20 cellular contexts compared by ENCODE assay signal in the genomic region with DNA sequence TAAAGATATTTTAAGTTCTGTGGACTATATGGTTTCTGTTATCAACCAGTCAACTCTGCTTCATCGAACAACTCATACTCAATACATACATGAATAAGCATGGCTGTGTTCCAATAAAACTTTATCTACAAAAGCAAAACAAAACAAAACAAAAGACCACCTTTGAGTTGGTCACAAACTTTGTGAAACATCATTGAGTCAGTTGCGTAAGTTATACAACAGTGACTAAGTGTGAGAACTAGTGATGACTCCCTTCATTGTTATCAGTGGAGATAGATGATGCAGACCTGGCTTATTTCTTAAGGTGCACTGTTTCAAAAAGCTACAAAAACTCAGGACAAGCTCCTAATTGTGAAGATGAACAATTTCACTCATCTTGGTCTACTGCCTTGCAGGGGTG. TPM values are rescaled to one million over a fixed set of nuclear protein-coding genes. Genes with fewer than 3 reads are reported as not detected.
DNase-seq lines count a peak whose midpoint lies in the region; ATAC-seq, FAIRE-seq and TF ChIP-seq lines count a peak whose summit lies in the region.
"Had no signal": no experiment of that assay in that cellular context is flagged by ENCODE, and none has a peak within 500 bp of the region (broad histone marks: within the 10 kb centered on the region; RNA-seq: fewer than 3 reads in every experiment).

No MANE protein-coding gene starts in this region.

- H2AFZ ChIP-seq in IMR-90 (replicated peaks; ENCODE audit: low read length, poor library complexity) = no peak overlapping the region

- no peak overlapping the region for H4K91ac ChIP-seq in IMR-90 (ENCODE audit: insufficient read depth, low read depth, low read length)

- ATAC-seq in A549 (no peak), IMR-90 (ENCODE audit: low read depth) (no peak), RWPE2 (ENCODE audit: low read depth) (peak; percentile 59; the same call in 2 of the 3 replicates), right cardiac atrium (no peak)

- intact Hi-C loops in IMR-90 (cut with micrococcal nuclease) = loop anchor here (10.0 kb wide), 1 partner anchor 121 kb away; no protein-coding TSS in a partner anchor
- intact Hi-C loops in right cardiac atrium (cut with DNase I) = loop anchor here in 1 of 4 donors (10.0 kb wide), 1 partner anchor 169 kb away; no protein-coding TSS in a partner anchor

- H3K4ac ChIP-seq in IMR-90 (ENCODE audit: low read depth, low read length) = no peak overlapping the region

- H3K14ac ChIP-seq in IMR-90 (replicated peaks; ENCODE audit: low read depth, low read length) = no peak overlapping the region

- H3K56ac ChIP-seq in IMR-90 (ENCODE audit: extremely low read depth, insufficient read depth, low read length) = no peak overlapping the region

- H3K36me3 ChIP-seq in IMR-90 (ENCODE audit: control insufficient read depth, insufficient read depth, low read length) (no peaks in the 10 kb centered on the region), RWPE2 (ENCODE audit: low read depth) (no peaks in the 10 kb centered on the region)

- H4K20me1 ChIP-seq in IMR-90 (ENCODE audit: insufficient read depth, low read length) = no peaks in the 10 kb centered on the region

- H3K23ac ChIP-seq in IMR-90 (ENCODE audit: low read depth, low read length) = no peak overlapping the region

- no peaks in the 10 kb centered on the region for H3K9me1 ChIP-seq in IMR-90 (ENCODE audit: insufficient read depth, low read length)

- CTCF ChIA-PET in A549 (lab: Yijun Ruan, JAX) = interaction anchor here (0.9 to 13.0 kb wide), 9 partner anchors 10 to 203 kb away, joined by 3 to 121 read pairs (median 5); partner anchors contain the start of genes ACP4 and CLEC11A
- CTCF ChIA-PET in IMR-90 (lab: Yijun Ruan, JAX) = no interaction called here

- no peak overlapping the region for H3K9ac ChIP-seq in IMR-90 (ENCODE audit: low read depth, low read length)

- H2BK5ac ChIP-seq in IMR-90 (ENCODE audit: low read depth, low read length, poor library complexity, severe bottlenecking) = no peak overlapping the region

- no peaks in the 10 kb centered on the region for H3K9me3 ChIP-seq in A549
- no peaks in the 10 kb centered on the region for H3K9me3 ChIP-seq in IMR-90 (ENCODE audit: control insufficient read depth, insufficient read depth, low read length)
- H3K9me3 ChIP-seq in RWPE2 (ENCODE audit: severe bottlenecking) = no peaks in the 10 kb centered on the region
- no peaks in the 10 kb centered on the region for H3K9me3 ChIP-seq in right cardiac atrium (ENCODE audit: control insufficient read depth, low read length)

- H2BK15ac ChIP-seq in IMR-90 (ENCODE audit: low read depth, low read length) = no peak overlapping the region

- H2AK5ac ChIP-seq in IMR-90 (ENCODE audit: low read depth, low read length) = no peak overlapping the region

- no TSS peak for BruUV-seq in IMR-90 (replicated peaks; lab: Mats Ljungman, UMichigan)

- H2BK20ac ChIP-seq in IMR-90 (ENCODE audit: low read depth, low read length) = no peak overlapping the region

- H2BK120ac ChIP-seq in IMR-90 (ENCODE audit: low read depth, low read length) = no peak overlapping the region

- no peak overlapping the region for H4K8ac ChIP-seq in IMR-90 (ENCODE audit: low read depth in 2 of 2, low read length in 2 of 2)

- TF ChIP-seq POLR2A in A549 (IDR thresholded peaks at IDR 0.05; ENCODE audit: low read length) (no peak), IMR-90 (IDR thresholded peaks at IDR 0.05; ENCODE audit: low read depth, low read length) (no peak)

- DNase-seq in A549 (ENCODE audit: low read depth in 1 of 2, low spot score in 1 of 2) = peak in 1 of 2 experiments; percentile 38
- no peak for DNase-seq in IMR-90
- no peak for DNase-seq in RWPE2 (ENCODE audit: low spot score)
- peak; percentile 38 for DNase-seq in fibroblast of pulmonary artery (ENCODE audit: low read depth)
- DNase-seq in right cardiac atrium = no peak
- no peak for DNase-seq in NCI-H524 (lab: John Stamatoyannopoulos, UW)
- DNase-seq in GDM1 (lab: John Stamatoyannopoulos, UW) = no peak
- no peak for DNase-seq in GOT3 (lab: John Stamatoyannopoulos, UW)
- DNase-seq: AML-193, DMS 273 treated with DMSO at 0.1 percent for 48 hours, H9, NCI-H1436, NCI-H2029, NCI-H2171 treated with DMSO at 0.1 percent for 48 hours, NCI-H510A, SIG-M5 had no signal

- TF ChIP-seq CTCF in A549 (IDR thresholded peaks at IDR 0.05) (no peak), IMR-90 (conservative IDR thresholded peaks at IDR 0.05; ENCODE audit: low read depth, low read length) (no peak), RWPE2 (IDR thresholded peaks at IDR 0.05; ENCODE audit: poor library complexity, severe bottlenecking) (no peak), fibroblast of pulmonary artery (IDR thresholded peaks at IDR 0.05; ENCODE audit: low read length, missing control alignments) (no peak)

- WGBS in A549 (ENCODE audit: missing lambda C conversion rate) = 19% methylated on average over 2 of the region's 2 CpGs
- no CpG with 5 or more reads among the region's 2 CpGs for WGBS in IMR-90 (ENCODE audit: extremely low coverage in 2 of 2, insufficient read length in 1 of 2), 2 experiments
- WGBS in right cardiac atrium = 83% methylated on average over 2 of the region's 2 CpGs

- H3K27ac ChIP-seq in A549 (no peak overlapping the region), IMR-90 (ENCODE audit: insufficient read depth, low read length) (no peak overlapping the region), RWPE2 (ENCODE audit: poor library complexity, severe bottlenecking) (no peak overlapping the region), right cardiac atrium (ENCODE audit: low read length) (no peak overlapping the region)

- no peak overlapping the region for H2AK9ac ChIP-seq in IMR-90 (replicated peaks; ENCODE audit: low read depth, low read length, poor library complexity)

- POLR2A ChIA-PET in A549 (lab: Yijun Ruan, JAX) (interaction anchor here (1.1 kb wide), 1 partner anchor 122 kb away, joined by 4 read pairs; no protein-coding TSS in a partner anchor), IMR-90 (lab: Charles Lee; ENCODE audit: unreplicated experiment) (no interaction called here)

- no peaks in the 10 kb centered on the region for H3K79me1 ChIP-seq in IMR-90 (ENCODE audit: low read depth in 1 of 2, low read length in 2 of 2)

- in situ Hi-C loops in IMR-90 (cut with MboI; ENCODE audit: low sequenced_read_pairs) = loop anchor here (10.0 kb wide), 1 partner anchor 561 kb away; the partner anchor contains the start of gene NAPSA

- no peak overlapping the region for H4K5ac ChIP-seq in IMR-90 (ENCODE audit: low read depth, low read length)

- H3K4me3 ChIP-seq in A549 (no peak overlapping the region), IMR-90 (ENCODE audit: insufficient read depth, low read depth, low read length) (no peak overlapping the region), RWPE2 (ENCODE audit: severe bottlenecking) (no peak overlapping the region), fibroblast of pulmonary artery (replicated peaks; ENCODE audit: low read depth, low read length) (no peak overlapping the region), right cardiac atrium (ENCODE audit: low read length) (no peak overlapping the region)

- dilution Hi-C loops in IMR-90 (cut with HindIII; ENCODE audit: low sequenced_read_pairs, unreplicated experiment) = no loop called here

- no peak for TF ChIP-seq EP300 in A549 (IDR thresholded peaks at IDR 0.05)

- no peak overlapping the region for H3K18ac ChIP-seq in IMR-90 (ENCODE audit: low read depth, low read length)

- H3K27me3 ChIP-seq in IMR-90 (ENCODE audit: control insufficient read depth, insufficient read depth, low read length) = no peaks in the 10 kb centered on the region
- H3K27me3 ChIP-seq in RWPE2 (ENCODE audit: insufficient read depth, poor library complexity, severe bottlenecking) = peaks cover 10% of the 10 kb centered on the region
- H3K27me3 ChIP-seq in right cardiac atrium (ENCODE audit: control insufficient read depth, insufficient read depth) = no peaks in the 10 kb centered on the region

- TF ChIP-seq RAD21 in A549 (conservative IDR thresholded peaks at IDR 0.05 in 1 of 2, IDR thresholded peaks at IDR 0.05 in 1 of 2) = no peak
- no peak for TF ChIP-seq RAD21 in IMR-90 (IDR thresholded peaks at IDR 0.05; ENCODE audit: low read length)

- peak; percentile 59 for FAIRE-seq in A549 (lab: Jason Lieb, UNC)
- FAIRE-seq: GM19239, RCC 7860 had no signal

- H3K4me2 ChIP-seq in A549 = no peak overlapping the region
- no peak overlapping the region for H3K4me2 ChIP-seq in IMR-90 (ENCODE audit: low read depth, low read length)

- H3K4me1 ChIP-seq in A549 (peaks cover 14% of the 10 kb centered on the region; the same call in 1 of the 3 replicates), IMR-90 (ENCODE audit: control insufficient read depth, insufficient read depth, low read length) (no peaks in the 10 kb centered on the region), RWPE2 (ENCODE audit: insufficient read depth, poor library complexity, severe bottlenecking) (no peaks in the 10 kb centered on the region), right cardiac atrium (ENCODE audit: control insufficient read depth, insufficient read depth, low read length) (no peaks in the 10 kb centered on the region)

RNA-seq across cellular contexts. Expression of gene KLK4, which starts 14.5 kb away (rescaled TPM):
- polyA plus RNA-seq in A549 (2011; rRNA removed) (not detected in 2 replicates), A549 (2017; fragmentation: RNase III; extraction: RNeasy Plus Mini Kit Qiagen cat#74134 plus additional on column Dnase treatment) (not detected in 3 replicates), IMR-90 (2012; rRNA removed) (not detected in 2 replicates), right cardiac atrium (not detected)
- not detected in 2 replicates for polyA plus RNA-seq in A549 (2012; cell fraction: cytosol; rRNA removed)
- 0.23 TPM in 1 of 2 replicates, not detected in the other for polyA plus RNA-seq in A549 (2012; cell fraction: nucleus; rRNA removed)
- not detected in 2 replicates for polyA minus RNA-seq in A549 (2011; rRNA and poly(A)+ RNA removed)
- total RNA-seq in IMR-90 (2012; rRNA removed) (not detected in 2 replicates), right cardiac atrium (not detected)
- not detected in 2 replicates for polyA plus RNA-seq in IMR-90 (2012; cell fraction: cytosol; rRNA removed)
- not detected in 2 replicates for polyA plus RNA-seq in IMR-90 (2012; cell fraction: nucleus; rRNA removed; ENCODE audit: low replicate concordance)
- polyA plus RNA-seq: CD14-positive monocyte, IgD-negative memory B cell had no signal

RNA-seq across cellular contexts. Expression of gene KLK5, which starts 27.1 kb away (rescaled TPM):
- polyA plus RNA-seq in A549 (2011; rRNA removed) (not detected in 2 replicates), A549 (2017; fragmentation: RNase III; extraction: RNeasy Plus Mini Kit Qiagen cat#74134 plus additional on column Dnase treatment) (not detected in 3 replicates), IMR-90 (2012; rRNA removed) (not detected in 2 replicates), right cardiac atrium (not detected)
- 0.04 TPM in 1 of 2 replicates, not detected in the other for polyA plus RNA-seq in A549 (2012; cell fraction: cytosol; rRNA removed)
- not detected in 2 replicates for polyA plus RNA-seq in A549 (2012; cell fraction: nucleus; rRNA removed)
- polyA minus RNA-seq in A549 (2011; rRNA and poly(A)+ RNA removed) = not detected in 2 replicates
- total RNA-seq in IMR-90 (2012; rRNA removed) (not detected in 2 replicates), right cardiac atrium (not detected)
- not detected in 2 replicates for polyA plus RNA-seq in IMR-90 (2012; cell fraction: cytosol; rRNA removed)
- not detected in 2 replicates for polyA plus RNA-seq in IMR-90 (2012; cell fraction: nucleus; rRNA removed; ENCODE audit: low replicate concordance)
- total RNA-seq: H9 had no signal
- polyA plus RNA-seq: CD14-positive monocyte, IgD-negative memory B cell had no signal

RNA-seq across cellular contexts. Expression of gene KLK6, which starts 43.7 kb away (rescaled TPM):
- polyA plus RNA-seq in A549 (2011; rRNA removed) (0.13 TPM in 2 replicates), A549 (2017; fragmentation: RNase III; extraction: RNeasy Plus Mini Kit Qiagen cat#74134 plus additional on column Dnase treatment) (not detected in 3 replicates), IMR-90 (2012; rRNA removed) (not detected in 2 replicates), right cardiac atrium (not detected)
- 0.05 TPM in 1 of 2 replicates, not detected in the other for polyA plus RNA-seq in A549 (2012; cell fraction: cytosol; rRNA removed)
- 0.04 TPM in 1 of 2 replicates, not detected in the other for polyA plus RNA-seq in A549 (2012; cell fraction: nucleus; rRNA removed)
- polyA minus RNA-seq in A549 (2011; rRNA and poly(A)+ RNA removed) = not detected in 2 replicates
- total RNA-seq in IMR-90 (2012; rRNA removed) (not detected in 2 replicates), right cardiac atrium (not detected)
- not detected in 2 replicates for polyA plus RNA-seq in IMR-90 (2012; cell fraction: cytosol; rRNA removed)
- polyA plus RNA-seq in IMR-90 (2012; cell fraction: nucleus; rRNA removed; ENCODE audit: low replicate concordance) = not detected in 2 replicates
- polyA plus RNA-seq: CD14-positive monocyte, IgD-negative memory B cell had no signal

RNA-seq across cellular contexts. Expression of gene KLK2, which starts 52.5 kb away (rescaled TPM):
- polyA plus RNA-seq in A549 (2011; rRNA removed) (0.42 and 0.49 TPM in 2 replicates), A549 (2017; fragmentation: RNase III; extraction: RNeasy Plus Mini Kit Qiagen cat#74134 plus additional on column Dnase treatment) (0.14 to 0.36 TPM (median 0.21 TPM) in 3 replicates), IMR-90 (2012; rRNA removed) (not detected in 2 replicates), right cardiac atrium (not detected)
- polyA plus RNA-seq in A549 (2012; cell fraction: cytosol; rRNA removed) = 0.08 and 0.22 TPM in 2 replicates
- 0.62 and 1.2 TPM in 2 replicates for polyA plus RNA-seq in A549 (2012; cell fraction: nucleus; rRNA removed)
- 0.92 and 1.2 TPM in 2 replicates for polyA minus RNA-seq in A549 (2011; rRNA and poly(A)+ RNA removed)
- total RNA-seq in IMR-90 (2012; rRNA removed) (not detected in 2 replicates), right cardiac atrium (not detected)
- 0.12 TPM in 1 of 2 replicates, not detected in the other for polyA plus RNA-seq in IMR-90 (2012; cell fraction: cytosol; rRNA removed)
- 0.19 TPM in 1 of 2 replicates, not detected in the other for polyA plus RNA-seq in IMR-90 (2012; cell fraction: nucleus; rRNA removed; ENCODE audit: low replicate concordance)
- total RNA-seq: H9 had no signal
- polyA plus RNA-seq: CD14-positive monocyte, IgD-negative memory B cell had no signal

RNA-seq across cellular contexts. Expression of gene KLK7, which starts 58.0 kb away (rescaled TPM):
- not detected in 2 replicates for polyA plus RNA-seq in A549 (2011; rRNA removed)
- polyA plus RNA-seq in A549 (2012; cell fraction: cytosol; rRNA removed) = not detected in 2 replicates
- polyA plus RNA-seq in A549 (2012; cell fraction: nucleus; rRNA removed) = not detected in 2 replicates
- not detected in 3 replicates for polyA plus RNA-seq in A549 (2017; fragmentation: RNase III; extraction: RNeasy Plus Mini Kit Qiagen cat#74134 plus additional on column Dnase treatment)
- not detected in 2 replicates for polyA minus RNA-seq in A549 (2011; rRNA and poly(A)+ RNA removed)
- total RNA-seq in IMR-90 (2012; rRNA removed) = not detected in 2 replicates
- not detected in 2 replicates for polyA plus RNA-seq in IMR-90 (2012; rRNA removed)
- not detected in 2 replicates for polyA plus RNA-seq in IMR-90 (2012; cell fraction: cytosol; rRNA removed)
- polyA plus RNA-seq in IMR-90 (2012; cell fraction: nucleus; rRNA removed; ENCODE audit: low replicate concordance) = not detected in 2 replicates
- not detected for total RNA-seq in right cardiac atrium
- not detected for polyA plus RNA-seq in right cardiac atrium
- polyA plus RNA-seq: CD14-positive monocyte, IgD-negative memory B cell had no signal
